In genomic region chr12:11765817-11766794, GRCh38 we compare ENCODE assay signal across 8 cellular contexts.
DNase-seq lines count a peak whose midpoint lies in the region; ATAC-seq and TF ChIP-seq lines count a peak whose summit lies in the region.

No MANE protein-coding gene starts in this region.

- H4K20me1 ChIP-seq in PC-9 (ENCODE audit: insufficient read depth): no peaks in the 10 kb centered on the region

- BruUV-seq in PC-9 (replicated peaks; lab: Mats Ljungman, UMichigan): no TSS peak

- peak overlapping the region; percentile 67 for H3K4me3 Mint-ChIP-seq in T-helper 1 cell treated with Interleukin-12 subunit alpha and Interleukin-12 subunit beta and Interleukin-4 antibody, amounts not matched to agents 30 μg/mL and 1 μg/mL, for 36 hours
- peak overlapping the region; percentile 62 for H3K4me3 Mint-ChIP-seq in stimulated activated memory B cell treated with anti-CD40 and anti-IgM and Interleukin-4, amounts not matched to agents 10 μg/mL and 1 μg/mL and 100 μg/mL, for 72 hours

- H3K79me2 ChIP-seq in PC-9 (ENCODE audit: low read depth): peaks cover 13% of the 10 kb centered on the region; the same call in 1 of the 2 replicates

- H3K36me3 Mint-ChIP-seq in T-helper 1 cell treated with Interleukin-12 subunit alpha and Interleukin-12 subunit beta and Interleukin-4 antibody, amounts not matched to agents 30 μg/mL and 1 μg/mL, for 36 hours (ENCODE audit: low read depth): peaks cover 44% of the 10 kb centered on the region
- peaks cover 32% of the 10 kb centered on the region for H3K36me3 Mint-ChIP-seq in stimulated activated memory B cell treated with anti-CD40 and anti-IgM and Interleukin-4, amounts not matched to agents 10 μg/mL and 1 μg/mL and 100 μg/mL, for 72 hours

- no peaks in the 10 kb centered on the region for H3K36me3 ChIP-seq in PC-9 (ENCODE audit: low read depth)

- ATAC-seq in GM18861 (IDR thresholded peaks at IDR 0.05; ENCODE audit: unreplicated experiment) (peak; percentile 47), HG03045 (IDR thresholded peaks at IDR 0.05; ENCODE audit: unreplicated experiment) (peak; percentile 60)
- ATAC-seq in stimulated activated memory B cell treated with anti-CD40 and anti-IgM and Interleukin-4, amounts not matched to agents 10 μg/mL and 1 μg/mL and 100 μg/mL, for 72 hours: peak; percentile 94

- H3K27ac Mint-ChIP-seq in T-helper 1 cell treated with Interleukin-12 subunit alpha and Interleukin-12 subunit beta and Interleukin-4 antibody, amounts not matched to agents 30 μg/mL and 1 μg/mL, for 36 hours: peak overlapping the region; percentile 83
- H3K27ac Mint-ChIP-seq in stimulated activated memory B cell treated with anti-CD40 and anti-IgM and Interleukin-4, amounts not matched to agents 10 μg/mL and 1 μg/mL and 100 μg/mL, for 72 hours: peak overlapping the region; percentile 99

- H3K9me3 Mint-ChIP-seq in T-helper 1 cell treated with Interleukin-12 subunit alpha and Interleukin-12 subunit beta and Interleukin-4 antibody, amounts not matched to agents 30 μg/mL and 1 μg/mL, for 36 hours: no peaks in the 10 kb centered on the region
- H3K9me3 Mint-ChIP-seq in stimulated activated memory B cell treated with anti-CD40 and anti-IgM and Interleukin-4, amounts not matched to agents 10 μg/mL and 1 μg/mL and 100 μg/mL, for 72 hours: no peaks in the 10 kb centered on the region

- intact Hi-C loops in PC-9 (cut with micrococcal nuclease; ENCODE audit: unreplicated experiment): no loop called here

- H3K27me3 Mint-ChIP-seq in T-helper 1 cell treated with Interleukin-12 subunit alpha and Interleukin-12 subunit beta and Interleukin-4 antibody, amounts not matched to agents 30 μg/mL and 1 μg/mL, for 36 hours (ENCODE audit: low read depth): no peaks in the 10 kb centered on the region
- no peaks in the 10 kb centered on the region for H3K27me3 Mint-ChIP-seq in stimulated activated memory B cell treated with anti-CD40 and anti-IgM and Interleukin-4, amounts not matched to agents 10 μg/mL and 1 μg/mL and 100 μg/mL, for 72 hours

- H2AFZ ChIP-seq in PC-9: no peak overlapping the region

- no peaks in the 10 kb centered on the region for H3K9me2 ChIP-seq in PC-9 (ENCODE audit: insufficient read depth)

- no peak overlapping the region for H3K4me2 ChIP-seq in PC-9

- peaks cover 3% of the 10 kb centered on the region; the same call in 1 of the 2 replicates for H3F3A ChIP-seq in PC-9 (ENCODE audit: insufficient read depth, low read depth)

- H3K27me3 ChIP-seq in PC-9 (ENCODE audit: insufficient read depth, low read depth): no peaks in the 10 kb centered on the region

- no peak for TF ChIP-seq CTCF in cardiac fibroblast (IDR thresholded peaks at IDR 0.05; ENCODE audit: low read depth, low read length)
- no peak for TF ChIP-seq CTCF in PC-9 (conservative IDR thresholded peaks at IDR 0.05)

- peak; percentile 70 to 94 for DNase-seq in cardiac fibroblast (ENCODE audit: low read depth in 2 of 2)
- DNase-seq in midbrain (lab: John Stamatoyannopoulos, UW): peak; percentile 28
- DNase-seq in PC-9: no peak
- no peak for DNase-seq in OCI-M2 (lab: John Stamatoyannopoulos, UW; ENCODE audit: unreplicated experiment)

- no peaks in the 10 kb centered on the region for H3K9me3 ChIP-seq in PC-9 (ENCODE audit: insufficient read depth, low read depth)

- H3K4me1 ChIP-seq in PC-9 (replicated peaks; ENCODE audit: insufficient read depth): no peaks in the 10 kb centered on the region

- H3K4me1 Mint-ChIP-seq in T-helper 1 cell treated with Interleukin-12 subunit alpha and Interleukin-12 subunit beta and Interleukin-4 antibody, amounts not matched to agents 30 μg/mL and 1 μg/mL, for 36 hours (ENCODE audit: low read depth): peaks cover 72% of the 10 kb centered on the region
- peaks cover 98% of the 10 kb centered on the region for H3K4me1 Mint-ChIP-seq in stimulated activated memory B cell treated with anti-CD40 and anti-IgM and Interleukin-4, amounts not matched to agents 10 μg/mL and 1 μg/mL and 100 μg/mL, for 72 hours

- CTCF ChIA-PET in PC-9 (lab: Charles Lee): no interaction called here

- H3K4me3 ChIP-seq in cardiac fibroblast (replicated peaks in 1 of 2; ENCODE audit: low read depth in 2 of 2, low read length in 2 of 2) (no peak overlapping the region), PC-9 (no peak overlapping the region)

- no peak overlapping the region for H3K27ac ChIP-seq in PC-9

- POLR2A ChIA-PET in PC-9 (lab: Charles Lee; ENCODE audit: unreplicated experiment): no interaction called here

Comparison
In these comparisons a context has a peak if more than half of its experiments do, and no peak if none do; other contexts are left out.
1. DNase-seq: peak in cardiac fibroblast (2 of 2) and midbrain (single experiment); none in PC-9 (0 of 2) and OCI-M2 (single experiment).
2. Peak in every context shown above with its lines, with median percentiles within 50 percentile points of each other: ATAC-seq.